ENCODE assay signal across 10 cellular contexts in genomic region chr21:42232176-42232825, GRCh38. TPM values are rescaled to one million over a fixed set of nuclear protein-coding genes. Genes with fewer than 3 reads are reported as not detected.
A peak's percentile ranks its signal among the peaks of the same experiment; 100 is the strongest.
DNase-seq lines count a peak whose midpoint lies in the region; FAIRE-seq and TF ChIP-seq lines count a peak whose summit lies in the region.
"Had no signal": no experiment of that assay in that cellular context is flagged by ENCODE, and none has a peak within 500 bp of the region (broad histone marks: within the 10 kb centered on the region; RNA-seq: fewer than 3 reads in every experiment).

No MANE protein-coding gene starts in this region.

- FAIRE-seq in small intestine (lab: Jason Lieb, UNC) = no peak

- DNase-seq in NCI-H510A treated with DMSO at 0.1 percent for 48 hours (lab: John Stamatoyannopoulos, UW) (peak; percentile 32), NCI-H510A (lab: John Stamatoyannopoulos, UW) (no peak), NCI-H2107 (lab: John Stamatoyannopoulos, UW) (peak; percentile 65), dorsolateral prefrontal cortex (no peak), small intestine (peak; percentile 22), D341Med (ENCODE audit: low spot score) (no peak), DMS79 treated with DMSO at 0.1 percent for 48 hours (lab: John Stamatoyannopoulos, UW) (no peak), NCI-H1694 treated with DMSO at 0.1 percent for 48 hours (lab: John Stamatoyannopoulos, UW) (no peak)
- DNase-seq: islet precursor cell had no signal

- 79 to 85% (median 80%) methylated on average over 8 of the region's 8 CpGs for WGBS in small intestine, 3 donors

- no peaks in the 10 kb centered on the region for H3K36me3 ChIP-seq in small intestine (ENCODE audit: control insufficient read depth in 2 of 2, insufficient read depth in 2 of 2, low read length in 2 of 2)

- peaks cover 18 to 25% of the 10 kb centered on the region in 2 donors for H3K4me1 ChIP-seq in small intestine (ENCODE audit: control insufficient read depth in 2 of 2, insufficient read depth in 1 of 2, low read depth in 1 of 2, low read length in 1 of 2)

- intact Hi-C loops in dorsolateral prefrontal cortex (cut with DNase I) = loop anchor here in 1 of 2 donors (5.0 kb wide), 1 partner anchor 85 kb away; no protein-coding TSS in a partner anchor

- peak overlapping the region in 35 of 59 donors; percentile 1 to 92 (median 88) for H3K27ac ChIP-seq in dorsolateral prefrontal cortex
- H3K27ac ChIP-seq in small intestine (ENCODE audit: low read depth in 1 of 2, low read length in 1 of 2) = peak overlapping the region in 1 of 2 donors; percentile 46

- H3K27me3 ChIP-seq in dorsolateral prefrontal cortex = no peaks in the 10 kb centered on the region
- no peaks in the 10 kb centered on the region for H3K27me3 ChIP-seq in small intestine (ENCODE audit: control insufficient read depth in 2 of 2, insufficient read depth in 2 of 2, low read length in 2 of 2)

- no peak for TF ChIP-seq CTCF in dorsolateral prefrontal cortex (IDR thresholded peaks at IDR 0.05 in 54 of 56, conservative IDR thresholded peaks at IDR 0.05 in 2 of 56; ENCODE audit: low read depth in 1 of 56, partially characterized antibody in 56 of 56)

- H3K4me3 ChIP-seq in dorsolateral prefrontal cortex (no peak overlapping the region), small intestine (ENCODE audit: low read depth in 1 of 2, low read length in 2 of 2) (no peak overlapping the region)

- H3K9me3 ChIP-seq in small intestine (ENCODE audit: control insufficient read depth, low read depth) = no peaks in the 10 kb centered on the region

RNA-seq across cellular contexts. Expression of gene ABCG1, which starts 13.4 kb away (rescaled TPM):
- total RNA-seq in dorsolateral prefrontal cortex = 10 to 100 TPM; 23.5 to 64.8 (median 43.0) TPM
- 10 to 100 TPM; 12.4 to 46.5 (median 30.0) TPM for polyA plus RNA-seq in small intestine
- total RNA-seq: HT1080 had no signal

Comparison
In these comparisons a context has a peak if more than half of its experiments do, and no peak if none do; other contexts are left out.
1. DNase-seq: peak in NCI-H510A treated with DMSO at 0.1 percent for 48 hours (single experiment), NCI-H2107 (single experiment) and small intestine (single experiment); none in NCI-H510A (single experiment), dorsolateral prefrontal cortex (0 of 10), D341Med (single experiment), DMS79 treated with DMSO at 0.1 percent for 48 hours (single experiment) and NCI-H1694 treated with DMSO at 0.1 percent for 48 hours (single experiment).